Comparison of ENCODE assay signal across 1 cellular context in genomic region chr10:14585287-14586193, GRCh38.
TF ChIP-seq lines count a peak whose summit lies in the region.

No MANE protein-coding gene starts in this region.

TF ChIP-seq in GM12878, 131 proteins besides CTCF, POLR2A, EP300 and RAD21:
- TF ChIP-seq BACH1 (IDR thresholded peaks at IDR 0.05; ENCODE audit: borderline replicate concordance), result 0 out of 2 replicates have a peak, but pooled peaks have one; percentile 5
- TF ChIP-seq BHLHE40 (IDR thresholded peaks at IDR 0.05; ENCODE audit: borderline replicate concordance in 1 of 2, low read depth in 2 of 2, low read length in 1 of 2), result peak in 1 of 2 experiments; percentile 32; a peak in 1 of 4 replicates
- TF ChIP-seq RUNX3 (IDR thresholded peaks at IDR 0.05; ENCODE audit: low read length), result peak; percentile 50
- TF ChIP-seq BCL3 (IDR thresholded peaks at IDR 0.05; ENCODE audit: borderline replicate concordance, insufficient read depth, low read depth, low read length, poor library complexity, severe bottlenecking), result peak; percentile 73
- TF ChIP-seq IKZF1 (conservative IDR thresholded peaks at IDR 0.05), result peak; percentile 31
- TF ChIP-seq CBX5 (IDR thresholded peaks at IDR 0.05; ENCODE audit: low read depth), result no peak
